19 cellular contexts compared by ENCODE assay signal in genomic region chr20:58584051-58584824, GRCh38.
DNase-seq lines count a peak whose midpoint lies in the region; ATAC-seq, FAIRE-seq and TF ChIP-seq lines count a peak whose summit lies in the region.
"Had no signal": no experiment of that assay in that cellular context is flagged by ENCODE, and none has a peak within 500 bp of the region (broad histone marks: within the 10 kb centered on the region; RNA-seq: fewer than 3 reads in every experiment).

No MANE protein-coding gene starts in this region.

- TF ChIP-seq EP300 in HepG2 (IDR thresholded peaks at IDR 0.05; ENCODE audit: low read depth in 2 of 2, low read length in 2 of 2) (no peak), HepG2 (CRISPR knock-in tag; IDR thresholded peaks at IDR 0.05; ENCODE audit: borderline replicate concordance) (no peak)

- peaks cover 3% of the 10 kb centered on the region for H3K9me3 Mint-ChIP-seq in nephron
- H3K9me3 Mint-ChIP-seq: CD4-positive, alpha-beta T cell had no signal

- H3K9ac ChIP-seq in HepG2 (ENCODE audit: insufficient read depth, low read depth, low read length), result no peak overlapping the region

- POLR2A ChIA-PET in HepG2 (lab: Yijun Ruan, JAX), result interaction anchor here (0.6 kb wide), 1 partner anchor 199 kb away, joined by 3 read pairs; no protein-coding TSS in a partner anchor

- no peak overlapping the region for H3K4me2 ChIP-seq in HepG2 (ENCODE audit: low read depth, low read length)

- no peak for FAIRE-seq in HepG2 (lab: Jason Lieb, UNC)
- peak; percentile 37 for FAIRE-seq in urothelium cell line (lab: Jason Lieb, UNC)

- DNase-seq in HepG2 (ENCODE audit: low spot score), result no peak
- DNase-seq in right lobe of liver, result no peak
- peak in 1 of 2 experiments; percentile 4 for DNase-seq in SJSA1 (ENCODE audit: low read depth in 1 of 2, low spot score in 2 of 2)
- DNase-seq in urothelium cell line (ENCODE audit: low spot score), result no peak
- DNase-seq in NCI-H2227 treated with DMSO at 0.1 percent for 48 hours (lab: John Stamatoyannopoulos, UW), result no peak
- DNase-seq in posterior vena cava (ENCODE audit: low spot score), result no peak
- DNase-seq: COR-L47; DMS79; MG63; NCI-H1048; NCI-H1417 treated with DMSO at 0.1 percent for 48 hours; NCI-H187; NCI-H510A; NK-92 treated with Interleukin-12 subunit alpha and Interleukin-12 subunit beta, amount 100 ng/mL, for 24 hours had no signal

- no peak for ATAC-seq in HepG2
- ATAC-seq in right lobe of liver, result no peak
- no peak for ATAC-seq in GM21423 (IDR thresholded peaks at IDR 0.05; ENCODE audit: unreplicated experiment)
- ATAC-seq: Panc1 had no signal

- H3K9me3 ChIP-seq in HepG2 (ENCODE audit: low read length), result no peaks in the 10 kb centered on the region
- H3K9me3 ChIP-seq in right lobe of liver, result no peaks in the 10 kb centered on the region
- H3K9me3 ChIP-seq in SJSA1 (replicated peaks), result no peaks in the 10 kb centered on the region; the same call in 1 of the 2 replicates
- H3K9me3 ChIP-seq: HAP-1, MG63 had no signal

- H3K27ac ChIP-seq in HepG2 (ENCODE audit: extremely low read length, insufficient read depth, low read length), result no peak overlapping the region
- H3K27ac ChIP-seq in right lobe of liver, result no peak overlapping the region
- peak overlapping the region; percentile 43 for H3K27ac ChIP-seq in SJSA1

- no TSS peak for BruUV-seq in HepG2 (replicated peaks; lab: Mats Ljungman, UMichigan)

- WGBS in HepG2 (ENCODE audit: low lambda C conversion rate), result 30% methylated on average over 8 of the region's 8 CpGs
- 84% methylated on average over 4 of the region's 8 CpGs for WGBS in right lobe of liver (ENCODE audit: insufficient coverage, low coverage, low lambda C conversion rate, missing lambda C conversion rate)

- no peak overlapping the region for H3K4me3 ChIP-seq in HepG2 (replicated peaks in 1 of 3; ENCODE audit: insufficient read depth in 1 of 3, low read depth in 2 of 3, low read length in 3 of 3)
- no peak overlapping the region for H3K4me3 ChIP-seq in right lobe of liver
- no peak overlapping the region for H3K4me3 ChIP-seq in SJSA1
- H3K4me3 ChIP-seq: HAP-1, MG63 had no signal

- TF ChIP-seq CTCF in HepG2 (CRISPR knock-in tag; IDR thresholded peaks at IDR 0.05) (no peak), right lobe of liver (IDR thresholded peaks at IDR 0.05) (no peak), nephron (IDR thresholded peaks at IDR 0.05; ENCODE audit: unreplicated experiment in 3 of 3) (no peak)

- H3K36me3 Mint-ChIP-seq in nephron (ENCODE audit: low read depth), result no peaks in the 10 kb centered on the region

- peaks cover 19% of the 10 kb centered on the region for H3K4me1 ChIP-seq in HepG2 (ENCODE audit: insufficient read depth, low read length)
- no peaks in the 10 kb centered on the region for H3K4me1 ChIP-seq in right lobe of liver
- peaks cover 39% of the 10 kb centered on the region for H3K4me1 ChIP-seq in SJSA1 (replicated peaks)
- H3K4me1 ChIP-seq: HAP-1 had no signal

- peaks cover 44% of the 10 kb centered on the region for H3K4me1 Mint-ChIP-seq in nephron

- peak overlapping the region in 2 of 3 experiments; percentile 81 to 84 for H3K27ac Mint-ChIP-seq in nephron
- H3K27ac Mint-ChIP-seq: CD4-positive, alpha-beta T cell had no signal

- no peak overlapping the region for H2AFZ ChIP-seq in HepG2 (ENCODE audit: low read length)

- H4K20me1 ChIP-seq in HepG2 (ENCODE audit: insufficient read depth, low read length), result no peaks in the 10 kb centered on the region

- H3K36me3 ChIP-seq in HepG2 (replicated peaks in 1 of 2; ENCODE audit: control insufficient read depth in 1 of 2, insufficient read depth in 2 of 2, low read length in 2 of 2), result no peaks in the 10 kb centered on the region
- H3K36me3 ChIP-seq in right lobe of liver, result no peaks in the 10 kb centered on the region
- H3K36me3 ChIP-seq in SJSA1, result no peaks in the 10 kb centered on the region
- H3K36me3 ChIP-seq: HAP-1, MG63 had no signal

- no peak overlapping the region for H3K4me3 Mint-ChIP-seq in nephron
- H3K4me3 Mint-ChIP-seq: CD4-positive, alpha-beta T cell had no signal

- H3K27me3 Mint-ChIP-seq in nephron (ENCODE audit: low read depth), result peaks cover 62% of the 10 kb centered on the region

- no peaks in the 10 kb centered on the region for H3K79me2 ChIP-seq in HepG2 (ENCODE audit: insufficient read depth, low read length)

- TF ChIP-seq RAD21 in HepG2 (CRISPR knock-in tag; IDR thresholded peaks at IDR 0.05), result no peak

- intact Hi-C loops in HepG2 (cut with micrococcal nuclease; ENCODE audit: unreplicated experiment), result no loop called here
- intact Hi-C loops in right lobe of liver (cut with DNase I), result no loop called here
- intact Hi-C loops in posterior vena cava (cut with DNase I), result loop anchor here in 1 of 2 donors (5.0 kb wide), 1 partner anchor 42 kb away; no protein-coding TSS in a partner anchor

- H3K27me3 ChIP-seq in HepG2 (ENCODE audit: control insufficient read depth in 1 of 2, insufficient read depth in 2 of 2, low read length in 2 of 2), result peaks cover 13 to 75% of the 10 kb centered on the region in 2 experiments
- H3K27me3 ChIP-seq in right lobe of liver, result no peaks in the 10 kb centered on the region
- no peaks in the 10 kb centered on the region for H3K27me3 ChIP-seq in SJSA1 (replicated peaks)
- H3K27me3 ChIP-seq: MG63 had no signal

- TF ChIP-seq POLR2A in HepG2 (IDR thresholded peaks at IDR 0.05; ENCODE audit: insufficient read depth in 1 of 2, low read depth in 2 of 2, low read length in 2 of 2), result no peak
- no peak for TF ChIP-seq POLR2A in right lobe of liver (IDR thresholded peaks at IDR 0.05)

- CTCF ChIA-PET in HepG2 (lab: Yijun Ruan, JAX; ENCODE audit: low intra/inter-chr PET ratio, low total read pairs), result no interaction called here

- in situ Hi-C loops in HepG2 (cut with HindIII; ENCODE audit: extremely low pct_ligation_motif_present, low pct_unique_long_range_greater_than_20kb), result no loop called here

TF ChIP-seq in HepG2, 621 proteins besides CTCF, POLR2A, EP300 and RAD21:
- no peak for TF ChIP-seq ZNF431 (CRISPR knock-in tag; IDR thresholded peaks at IDR 0.05; ENCODE audit: borderline replicate concordance, low read depth)
- peak; percentile 35 for TF ChIP-seq HNRNPK (IDR thresholded peaks at IDR 0.05; ENCODE audit: low read depth, low read length, poor library complexity, severe bottlenecking)
- TF ChIP-seq PCBP1 (IDR thresholded peaks at IDR 0.05; ENCODE audit: borderline replicate concordance, low read depth, low read length), result 0 out of 2 replicates have a peak, but pooled peaks have one; percentile 22
- no peak for TF ChIP-seq ZNF354B (CRISPR knock-in tag; IDR thresholded peaks at IDR 0.05)
- TF ChIP-seq HNRNPUL1 (IDR thresholded peaks at IDR 0.05; ENCODE audit: low read depth, low read length), result no peak
- TF ChIP-seq PCBP2 (optimal IDR thresholded peaks at IDR 0.05; ENCODE audit: low read depth, low read length, poor library complexity, severe bottlenecking), result peak; percentile 79
- no peak for TF ChIP-seq E2F5 (CRISPR knock-in tag; conservative IDR thresholded peaks at IDR 0.05)
- no peak for TF ChIP-seq ZNF550 (CRISPR knock-in tag; IDR thresholded peaks at IDR 0.05; ENCODE audit: borderline replicate concordance)
- TF ChIP-seq HES4 (CRISPR knock-in tag; IDR thresholded peaks at IDR 0.05; ENCODE audit: borderline replicate concordance), result 0 out of 2 replicates have a peak, but pooled peaks have one; percentile 2
- TF ChIP-seq FOXP4 (CRISPR knock-in tag; IDR thresholded peaks at IDR 0.05), result no peak
- peak; percentile 93 for TF ChIP-seq ZNF768 (CRISPR knock-in tag; IDR thresholded peaks at IDR 0.05)
